ENCODE assay signal across 8 cellular contexts in genomic region chr4:10478621-10479020, GRCh38. TPM values are rescaled to one million over a fixed set of nuclear protein-coding genes. Genes with fewer than 3 reads are reported as not detected.
"Had no signal": no experiment of that assay in that cellular context is flagged by ENCODE, and none has a peak within 500 bp of the region (broad histone marks: within the 10 kb centered on the region; RNA-seq: fewer than 3 reads in every experiment).

No MANE protein-coding gene starts in this region.

- FAIRE-seq: H54, HepG2 had no signal

- H3K36me3 Mint-ChIP-seq: IgD-negative memory B cell had no signal

- H3K9ac ChIP-seq: GM23248 had no signal

- H3K4me1 Mint-ChIP-seq: IgD-negative memory B cell had no signal

- H2AFZ ChIP-seq: GM23248 had no signal

- H3K9me3 Mint-ChIP-seq: H9, IgD-negative memory B cell had no signal

- DNase-seq: GM23248, H9, HCEC 1CT, KBM-7 had no signal

- ATAC-seq: HepG2 had no signal

- H3K4me3 ChIP-seq: GM23248 had no signal

- H3K27ac Mint-ChIP-seq: H9, IgD-negative memory B cell had no signal

- H3K27ac ChIP-seq: GM23248, HL-60 had no signal

- H3K4me3 Mint-ChIP-seq: H9, IgD-negative memory B cell had no signal

RNA-seq across cellular contexts. Expression of gene ZNF518B, which starts 21.4 kb away (rescaled TPM):
- polyA plus RNA-seq: HepG2 had no signal
